ENCODE assay signal across 9 cellular contexts in the genomic region with DNA sequence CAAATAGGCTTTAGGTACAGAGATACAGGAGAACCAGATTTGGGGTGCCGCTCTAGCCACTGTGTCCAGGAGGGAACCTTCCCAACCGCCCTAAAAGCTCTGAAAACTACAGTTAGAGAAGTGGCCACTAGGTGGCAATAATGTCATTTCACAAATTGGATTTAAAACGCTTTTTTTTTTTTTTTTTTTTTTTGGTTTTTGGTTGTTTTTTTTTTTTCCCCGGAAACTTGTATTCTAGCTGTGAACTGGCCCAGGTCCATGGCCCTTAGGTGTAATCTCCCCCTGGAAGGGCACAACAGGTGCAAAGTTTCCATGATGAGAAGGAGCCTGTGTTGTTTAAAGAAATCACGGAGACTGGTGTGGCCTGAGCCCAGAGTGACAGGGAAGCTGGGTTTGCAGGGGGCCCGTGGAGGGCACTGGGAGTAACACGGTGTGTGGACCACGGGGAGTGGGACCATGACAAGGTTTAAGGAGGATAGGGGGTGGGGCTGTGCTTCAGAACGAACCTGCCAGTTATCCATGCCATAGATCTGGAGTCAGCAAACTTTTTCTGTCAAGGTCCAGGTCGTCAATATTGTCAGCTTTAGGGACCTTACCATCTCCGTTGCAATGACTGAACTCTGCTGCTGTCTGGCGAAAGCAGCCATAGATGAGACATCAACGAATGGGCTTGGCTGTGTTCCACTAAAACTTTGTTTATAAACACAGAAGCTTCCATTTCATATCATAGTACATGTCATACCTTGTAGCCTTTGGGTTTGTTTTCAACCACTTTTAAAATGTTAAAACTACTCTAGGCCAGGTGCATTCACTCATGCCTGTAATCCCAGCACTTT. TPM values are rescaled to one million over a fixed set of nuclear protein-coding genes. Genes with fewer than 3 reads are reported as not detected.
DNase-seq lines count a peak whose midpoint lies in the region; ATAC-seq and TF ChIP-seq lines count a peak whose summit lies in the region.
"Had no signal": no experiment of that assay in that cellular context is flagged by ENCODE, and none has a peak within 500 bp of the region (broad histone marks: within the 10 kb centered on the region; RNA-seq: fewer than 3 reads in every experiment).

No MANE protein-coding gene starts in this region.

- H3K36me3 Mint-ChIP-seq in WTC11: no peaks in the 10 kb centered on the region
- no peaks in the 10 kb centered on the region for H3K36me3 Mint-ChIP-seq in neural crest cell (ENCODE audit: low read depth)

- peaks cover 8% of the 10 kb centered on the region for H3K27me3 Mint-ChIP-seq in WTC11 (ENCODE audit: low read depth)
- H3K27me3 Mint-ChIP-seq in neural crest cell (ENCODE audit: low read depth): peaks cover 30% of the 10 kb centered on the region

- peaks cover 0 to 14% (median 0%) of the 10 kb centered on the region in 4 donors for H3K27me3 ChIP-seq in esophagus squamous epithelium

- peak; percentile 47 for TF ChIP-seq CTCF in AG04449 (IDR thresholded peaks at IDR 0.05; ENCODE audit: insufficient read depth, low read length, missing control alignments)
- TF ChIP-seq CTCF in GM12874 (IDR thresholded peaks at IDR 0.05; ENCODE audit: insufficient read depth, low read depth, low read length): peak; percentile 47
- TF ChIP-seq CTCF in WTC11 (IDR thresholded peaks at IDR 0.05): peak; percentile 69
- peak; percentile 50 to 68 (median 58) for TF ChIP-seq CTCF in esophagus squamous epithelium (IDR thresholded peaks at IDR 0.05)
- TF ChIP-seq CTCF in neural crest cell (conservative IDR thresholded peaks at IDR 0.05): peak; percentile 76

- DNase-seq in AG04449 (ENCODE audit: low read depth, low spot score): no peak
- peak; percentile 73 for DNase-seq in NCI-H2171 treated with DMSO at 0.1 percent for 48 hours (lab: John Stamatoyannopoulos, UW)
- peak; percentile 35 for DNase-seq in WTC11 (ENCODE audit: low spot score)
- DNase-seq in esophagus squamous epithelium (lab: John Stamatoyannopoulos, UW): no peak
- peak; percentile 49 for DNase-seq in neural crest cell (ENCODE audit: low read depth, low spot score)

- TF ChIP-seq POLR2A in esophagus squamous epithelium (IDR thresholded peaks at IDR 0.05): no peak

- peak overlapping the region in 1 of 4 donors; percentile 22 for H3K27ac ChIP-seq in esophagus squamous epithelium

- no peak overlapping the region for H3K4me3 ChIP-seq in AG04449 (ENCODE audit: low read depth, low read length)
- H3K4me3 ChIP-seq in esophagus squamous epithelium: no peak overlapping the region

- intact Hi-C loops in esophagus squamous epithelium (cut with DNase I): loop anchor here (5.0 kb wide), 2 partner anchors 55 to 465 kb away; no protein-coding TSS in a partner anchor

- CTCF ChIA-PET in AG04449 (lab: Yijun Ruan, JAX): interaction anchor here (0.7 to 5.5 kb wide), 28 partner anchors 8 to 1298 kb away, joined by 3 to 99 read pairs (median 4); a partner anchor contains a TSS
- CTCF ChIA-PET in WTC11 (lab: Charles Lee): interaction anchor here (0.5 to 3.1 kb wide), 77 partner anchors 8 to 783 kb away, joined by 3 to 80 read pairs (median 4); a partner anchor contains a TSS

- H3K4me3 Mint-ChIP-seq in WTC11 (no peak overlapping the region), neural crest cell (no peak overlapping the region)

- peaks cover 0 to 7% (median 4%) of the 10 kb centered on the region in 3 donors for H3K4me1 ChIP-seq in esophagus squamous epithelium

- 11 to 18% methylated on average over 13 of the region's 13 CpGs for WGBS in esophagus squamous epithelium, 2 donors

- ATAC-seq in WTC11: peak; percentile 76
- ATAC-seq in GM18858 (IDR thresholded peaks at IDR 0.05; ENCODE audit: unreplicated experiment): no peak
- ATAC-seq in HG03097 (IDR thresholded peaks at IDR 0.05; ENCODE audit: low FRiP score, unreplicated experiment): no peak

- H3K4me1 Mint-ChIP-seq in WTC11 (no peaks in the 10 kb centered on the region), neural crest cell (no peaks in the 10 kb centered on the region)

- POLR2A ChIA-PET in AG04449 (lab: Yijun Ruan, JAX) (interaction anchor here (0.9 kb wide), 1 partner anchor 464 kb away, joined by 4 read pairs; no protein-coding TSS in a partner anchor), WTC11 (lab: Charles Lee) (interaction anchor here (0.6 to 0.7 kb wide), 3 partner anchors 14 to 288 kb away, joined by 3 to 4 read pairs (median 4); no protein-coding TSS in a partner anchor)

- H3K9me3 Mint-ChIP-seq in WTC11 (no peaks in the 10 kb centered on the region), neural crest cell (no peaks in the 10 kb centered on the region)

- H3K36me3 ChIP-seq in esophagus squamous epithelium: no peaks in the 10 kb centered on the region

- H3K9me3 ChIP-seq in esophagus squamous epithelium: no peaks in the 10 kb centered on the region

- H3K27ac Mint-ChIP-seq in WTC11 (no peak overlapping the region), neural crest cell (ENCODE audit: unreplicated experiment) (no peak overlapping the region)

TF ChIP-seq in WTC11, 78 proteins besides CTCF, POLR2A, EP300 and RAD21 (continues in another document):
- no peak for TF ChIP-seq RELA (CRISPR knock-in tag; IDR thresholded peaks at IDR 0.05; ENCODE audit: borderline replicate concordance)
- no peak for TF ChIP-seq SMAD3 (CRISPR knock-in tag; IDR thresholded peaks at IDR 0.05; ENCODE audit: borderline replicate concordance)
- TF ChIP-seq NFE2L1 (CRISPR knock-in tag; IDR thresholded peaks at IDR 0.05): no peak
- TF ChIP-seq, protein P1, sequence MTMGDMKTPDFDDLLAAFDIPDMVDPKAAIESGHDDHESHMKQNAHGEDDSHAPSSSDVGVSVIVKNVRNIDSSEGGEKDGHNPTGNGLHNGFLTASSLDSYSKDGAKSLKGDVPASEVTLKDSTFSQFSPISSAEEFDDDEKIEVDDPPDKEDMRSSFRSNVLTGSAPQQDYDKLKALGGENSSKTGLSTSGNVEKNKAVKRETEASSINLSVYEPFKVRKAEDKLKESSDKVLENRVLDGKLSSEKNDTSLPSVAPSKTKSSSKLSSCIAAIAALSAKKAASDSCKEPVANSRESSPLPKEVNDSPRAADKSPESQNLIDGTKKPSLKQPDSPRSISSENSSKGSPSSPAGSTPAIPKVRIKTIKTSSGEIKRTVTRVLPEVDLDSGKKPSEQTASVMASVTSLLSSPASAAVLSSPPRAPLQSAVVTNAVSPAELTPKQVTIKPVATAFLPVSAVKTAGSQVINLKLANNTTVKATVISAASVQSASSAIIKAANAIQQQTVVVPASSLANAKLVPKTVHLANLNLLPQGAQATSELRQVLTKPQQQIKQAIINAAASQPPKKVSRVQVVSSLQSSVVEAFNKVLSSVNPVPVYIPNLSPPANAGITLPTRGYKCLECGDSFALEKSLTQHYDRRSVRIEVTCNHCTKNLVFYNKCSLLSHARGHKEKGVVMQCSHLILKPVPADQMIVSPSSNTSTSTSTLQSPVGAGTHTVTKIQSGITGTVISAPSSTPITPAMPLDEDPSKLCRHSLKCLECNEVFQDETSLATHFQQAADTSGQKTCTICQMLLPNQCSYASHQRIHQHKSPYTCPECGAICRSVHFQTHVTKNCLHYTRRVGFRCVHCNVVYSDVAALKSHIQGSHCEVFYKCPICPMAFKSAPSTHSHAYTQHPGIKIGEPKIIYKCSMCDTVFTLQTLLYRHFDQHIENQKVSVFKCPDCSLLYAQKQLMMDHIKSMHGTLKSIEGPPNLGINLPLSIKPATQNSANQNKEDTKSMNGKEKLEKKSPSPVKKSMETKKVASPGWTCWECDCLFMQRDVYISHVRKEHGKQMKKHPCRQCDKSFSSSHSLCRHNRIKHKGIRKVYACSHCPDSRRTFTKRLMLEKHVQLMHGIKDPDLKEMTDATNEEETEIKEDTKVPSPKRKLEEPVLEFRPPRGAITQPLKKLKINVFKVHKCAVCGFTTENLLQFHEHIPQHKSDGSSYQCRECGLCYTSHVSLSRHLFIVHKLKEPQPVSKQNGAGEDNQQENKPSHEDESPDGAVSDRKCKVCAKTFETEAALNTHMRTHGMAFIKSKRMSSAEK (CRISPR knock-in tag; IDR thresholded peaks at IDR 0.05; ENCODE audit: borderline replicate concordance): no peak
- no peak for TF ChIP-seq SP1 (CRISPR knock-in tag; conservative IDR thresholded peaks at IDR 0.05)
- no peak for TF ChIP-seq ZNF423 (CRISPR knock-in tag; IDR thresholded peaks at IDR 0.05)
- no peak for TF ChIP-seq FOXJ3 (CRISPR knock-in tag; IDR thresholded peaks at IDR 0.05; ENCODE audit: borderline replicate concordance)
- TF ChIP-seq, protein P2, sequence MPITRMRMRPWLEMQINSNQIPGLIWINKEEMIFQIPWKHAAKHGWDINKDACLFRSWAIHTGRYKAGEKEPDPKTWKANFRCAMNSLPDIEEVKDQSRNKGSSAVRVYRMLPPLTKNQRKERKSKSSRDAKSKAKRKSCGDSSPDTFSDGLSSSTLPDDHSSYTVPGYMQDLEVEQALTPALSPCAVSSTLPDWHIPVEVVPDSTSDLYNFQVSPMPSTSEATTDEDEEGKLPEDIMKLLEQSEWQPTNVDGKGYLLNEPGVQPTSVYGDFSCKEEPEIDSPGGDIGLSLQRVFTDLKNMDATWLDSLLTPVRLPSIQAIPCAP (CRISPR knock-in tag; IDR thresholded peaks at IDR 0.05): no peak

RNA-seq across cellular contexts. Expression of a gene that starts 10.1 kb away (rescaled TPM):
- total RNA-seq in WTC11 (2021) (not detected in 3 replicates), esophagus squamous epithelium (not detected), neural crest cell (not detected in 2 replicates)

RNA-seq across cellular contexts. Expression of a gene that starts 15.1 kb away (rescaled TPM):
- total RNA-seq in WTC11 (2021) (15.0 to 21.9 TPM (median 19.6 TPM) in 3 replicates), esophagus squamous epithelium (10 to 100 TPM in 1 of 4 donors, 1 to 10 TPM in 3; 1.4 to 10.3 (median 4.6) TPM), neural crest cell (23.8 and 24.7 TPM in 2 replicates)

RNA-seq across cellular contexts. Expression of a gene that starts 42.9 kb away (rescaled TPM):
- total RNA-seq in WTC11 (2021) (not detected in 3 replicates), esophagus squamous epithelium (under 1 TPM in 2 of 4 donors, not detected in 2; 0.42 to 0.44 TPM), neural crest cell (not detected in 2 replicates)
- total RNA-seq: frontal cortex had no signal

Comparison
In these comparisons a context has a peak if more than half of its experiments do, and no peak if none do; other contexts are left out.
1. DNase-seq: peak in NCI-H2171 treated with DMSO at 0.1 percent for 48 hours (single experiment), WTC11 (single experiment) and neural crest cell (single experiment); none in AG04449 (single experiment) and esophagus squamous epithelium (single experiment).
2. Peak in every context shown above with its lines, with median percentiles within 50 percentile points of each other: CTCF ChIP-seq.